Comparison of ENCODE assay signal across 8 cellular contexts in genomic region chr2:226799211-226799975, GRCh38. TPM values are rescaled to one million over a fixed set of nuclear protein-coding genes. Genes with fewer than 3 reads are reported as not detected.
A peak's percentile ranks its signal among the peaks of the same experiment; 100 is the strongest.
DNase-seq lines count a peak whose midpoint lies in the region; ATAC-seq, FAIRE-seq and TF ChIP-seq lines count a peak whose summit lies in the region.

IRS1 (minus strand) TSS chr2:226799820; CDS start chr2:226798738, 1,082 bp downstream.

- ATAC-seq in GM21526 (IDR thresholded peaks at IDR 0.05; ENCODE audit: low FRiP score, unreplicated experiment), result peak; percentile 33
- ATAC-seq in Right ventricle myocardium superior (ENCODE audit: poor library complexity), result peak; percentile 55
- peak; percentile 54 to 66 (median 60) for ATAC-seq in pancreas

- H3K27me3 ChIP-seq in HUES64 (ENCODE audit: insufficient read depth, low read length), result no peaks in the 10 kb centered on the region
- H3K27me3 ChIP-seq in SJCRH30, result no peaks in the 10 kb centered on the region
- H3K27me3 ChIP-seq in pancreas, result no peaks in the 10 kb centered on the region

- peak; percentile 5 for DNase-seq in DMS79 (lab: John Stamatoyannopoulos, UW)
- peak; percentile 86 to 90 for DNase-seq in SJCRH30
- peak; percentile 77 for DNase-seq in activated naive CD8-positive, alpha-beta T cell treated with anti-CD3 and anti-CD28 coated beads for 36 hours
- peak; percentile 80 for DNase-seq in Right ventricle myocardium superior
- DNase-seq in pancreas, result peak; percentile 69 to 89 (median 77)

- peaks cover 10% of the 10 kb centered on the region for H3K36me3 Mint-ChIP-seq in activated naive CD8-positive, alpha-beta T cell treated with anti-CD3 and anti-CD28 coated beads for 36 hours

- peak within 1 kb of the TSS; percentile 76 for H3K4me3 ChIP-seq in HUES64 (ENCODE audit: low read length)
- peak within 1 kb of the TSS; percentile 83 for H3K4me3 ChIP-seq in SJCRH30
- peak within 1 kb of the TSS; percentile 72 to 88 (median 77) for H3K4me3 ChIP-seq in pancreas
- H3K4me3 ChIP-seq in urinary bladder (ENCODE audit: low read depth, low read length), result peak within 1 kb of the TSS; percentile 81

- no peaks in the 10 kb centered on the region for H3K9me3 ChIP-seq in HUES64 (ENCODE audit: insufficient read depth, low read depth, low read length)
- H3K9me3 ChIP-seq in SJCRH30 (replicated peaks), result no peaks in the 10 kb centered on the region; the same call in none of the 2 replicates
- no peaks in the 10 kb centered on the region for H3K9me3 ChIP-seq in pancreas

- H3K27ac ChIP-seq in HUES64 (ENCODE audit: low read depth, low read length) (peak within 1 kb of the TSS; percentile 67), SJCRH30 (peak within 1 kb of the TSS; percentile 91), pancreas (peak within 1 kb of the TSS; percentile 68 to 94 (median 85)), urinary bladder (ENCODE audit: low read depth) (peak within 1 kb of the TSS; percentile 93)

- TF ChIP-seq CTCF in pancreas (IDR thresholded peaks at IDR 0.05), result no peak

- under 1% methylated on average over 76 of the region's 82 CpGs for WGBS in HUES64
- 0 to 1% methylated on average over 49 to 82 of the region's 82 CpGs for WGBS in pancreas, 2 donors
- under 1% methylated on average over 82 of the region's 82 CpGs for WGBS in urinary bladder

- H3K4me1 ChIP-seq in HUES64 (ENCODE audit: insufficient read depth, low read length) (peaks cover 15% of the 10 kb centered on the region), SJCRH30 (peaks cover 4% of the 10 kb centered on the region), pancreas (peaks cover 17 to 28% (median 19%) of the 10 kb centered on the region in 3 donors), urinary bladder (ENCODE audit: insufficient read depth) (no peaks in the 10 kb centered on the region)

- peak within 1 kb of the TSS; percentile 88 for H3K4me3 Mint-ChIP-seq in activated naive CD8-positive, alpha-beta T cell treated with anti-CD3 and anti-CD28 coated beads for 36 hours

- no peak for FAIRE-seq in pancreas (lab: Jason Lieb, UNC)

- H3K9me3 Mint-ChIP-seq in activated naive CD8-positive, alpha-beta T cell treated with anti-CD3 and anti-CD28 coated beads for 36 hours, result no peaks in the 10 kb centered on the region

- peak within 1 kb of the TSS; percentile 84 for H3K27ac Mint-ChIP-seq in activated naive CD8-positive, alpha-beta T cell treated with anti-CD3 and anti-CD28 coated beads for 36 hours

- peaks cover 8% of the 10 kb centered on the region for H3K27me3 Mint-ChIP-seq in activated naive CD8-positive, alpha-beta T cell treated with anti-CD3 and anti-CD28 coated beads for 36 hours

- peak within 1 kb of the TSS; percentile 74 for H3K9ac ChIP-seq in HUES64 (ENCODE audit: low read depth, low read length)

- peaks cover 34% of the 10 kb centered on the region for H3K36me3 ChIP-seq in HUES64 (ENCODE audit: insufficient read depth, low read length)
- H3K36me3 ChIP-seq in SJCRH30, result peaks cover 33% of the 10 kb centered on the region
- H3K36me3 ChIP-seq in pancreas, result no peaks in the 10 kb centered on the region
- H3K36me3 ChIP-seq in urinary bladder (ENCODE audit: insufficient read depth), result peaks cover 4% of the 10 kb centered on the region

- intact Hi-C loops in Right ventricle myocardium superior (cut with DNase I), result loop anchor here (2.0 to 10.0 kb wide), 4 partner anchors 75 to 913 kb away; no protein-coding TSS in a partner anchor
- intact Hi-C loops in pancreas (cut with DNase I), result loop anchor here in 1 of 3 donors (5.0 kb wide), 1 partner anchor 572 kb away; no protein-coding TSS in a partner anchor

- H3K4me1 Mint-ChIP-seq in activated naive CD8-positive, alpha-beta T cell treated with anti-CD3 and anti-CD28 coated beads for 36 hours, result peaks cover 33% of the 10 kb centered on the region

RNA-seq across cellular contexts. Expression of gene IRS1, which starts in this region (rescaled TPM):
- polyA plus RNA-seq in HUES64 (2013, experiment 1 of 2), result 10.6 TPM
- polyA plus RNA-seq in HUES64 (2013, experiment 2 of 2), result 11.2 TPM
- total RNA-seq in SJCRH30 (2014; rRNA removed; shearing (Covaris generic)), result 17.6 and 20.9 TPM in 2 replicates
- total RNA-seq in activated naive CD8-positive, alpha-beta T cell treated with anti-CD3 and anti-CD28 coated beads for 36 hours, result 1 to 10 TPM; 4.4 to 5.1 TPM
- total RNA-seq in Right ventricle myocardium superior (17.6 TPM), pancreas (10 to 100 TPM in 1 of 6 donors, 1 to 10 TPM in 5; 4.4 to 12.7 (median 5.9) TPM), urinary bladder (28.5 TPM)
- polyA plus RNA-seq in pancreas (1 to 10 TPM; 3.2 to 4.0 TPM), urinary bladder (26.8 TPM)

Comparison
In these comparisons a context has a peak if more than half of its experiments do, and no peak if none do; other contexts are left out.
1. Peak in every context shown above with its lines: DNase-seq, ATAC-seq, H3K4me3 ChIP-seq and H3K27ac ChIP-seq.
2. DNase-seq: peak in every context shown above with its lines; median percentile 88 in SJCRH30; 80 in Right ventricle myocardium superior; 77 in activated naive CD8-positive, alpha-beta T cell treated with anti-CD3 and anti-CD28 coated beads for 36 hours; 77 in pancreas; 5 in DMS79.